In the genomic region with DNA sequence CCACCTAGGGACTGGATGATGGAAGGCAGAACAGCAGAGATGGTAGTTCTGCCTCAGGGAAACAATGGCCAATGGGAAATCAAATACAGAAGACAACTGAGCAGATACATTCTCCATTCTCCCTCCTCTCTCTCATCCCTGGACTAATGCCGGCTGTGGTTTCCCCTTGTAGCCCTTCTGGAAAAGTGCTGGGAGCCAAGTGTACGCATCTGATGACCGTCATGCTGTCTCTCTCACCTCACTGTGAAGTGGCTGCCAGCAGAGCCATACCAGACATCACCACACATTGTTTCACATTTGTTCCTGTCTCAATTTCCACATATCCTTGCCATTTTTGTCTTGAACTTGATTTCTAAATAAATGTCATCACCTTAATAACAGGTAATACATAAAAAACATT, we compare ENCODE assay signal across 30 cellular contexts. TPM values are rescaled to one million over a fixed set of nuclear protein-coding genes. Genes with fewer than 3 reads are reported as not detected.
"Had no signal": no experiment of that assay in that cellular context is flagged by ENCODE, and none has a peak within 500 bp of the region (broad histone marks: within the 10 kb centered on the region; RNA-seq: fewer than 3 reads in every experiment).

No MANE protein-coding gene starts in this region.

- H3K9me3 ChIP-seq: gastroesophageal sphincter, neutrophil, pancreas, stomach, thyroid gland had no signal

- DNase-seq: central memory CD4-positive, alpha-beta T cell; dorsolateral prefrontal cortex; effector CD4-positive, alpha-beta T cell; left colon; naive B cell; pancreas; retina; stimulated activated CD4-positive, alpha-beta T cell treated with anti-CD3 and anti-CD28 coated beads, Interleukin-12 subunit alpha, Interleukin-12 subunit beta, amount 100 ng/mL, for 4 hours; stimulated activated CD4-positive, alpha-beta T cell treated with anti-CD3 and anti-CD28 coated beads, Interleukin-1b, Interleukin-23, amount 100 ng/mL, for 48 hours; stimulated activated CD4-positive, alpha-beta T cell treated with anti-CD3 and anti-CD28 coated beads, Interleukin-4, amount 100 ng/mL, for 1 hour; stimulated activated CD8-positive, alpha-beta memory T cell treated with anti-CD3 and anti-CD28 coated beads, Interleukin-4, amount 100 ng/mL, for 48 hours; stimulated activated naive CD4-positive, alpha-beta T cell; stomach; thyroid gland had no signal

- H3K27ac ChIP-seq: dorsolateral prefrontal cortex, epithelial cell of prostate, foreskin keratinocyte, gastroesophageal sphincter, neutrophil, pancreas, stomach, thyroid gland had no signal

- H3K4me1 ChIP-seq: foreskin keratinocyte, gastroesophageal sphincter, stomach, thyroid gland had no signal

- H3K36me3 ChIP-seq: gastroesophageal sphincter, neutrophil, pancreas, stomach, thyroid gland had no signal

- H3K27me3 Mint-ChIP-seq: memory B cell; naive B cell; natural killer cell treated with Interleukin-12 subunit alpha and Interleukin-12 subunit beta and Interleukin-15 and Interleukin-18, amount 100 ng/mL, for 72 hours had no signal

- H3K27me3 ChIP-seq: dorsolateral prefrontal cortex, foreskin keratinocyte, gastroesophageal sphincter, neutrophil, pancreas, stomach, thyroid gland had no signal

- ATAC-seq: esophagus mucosa; foreskin keratinocyte; gastroesophageal sphincter; left colon; natural killer cell treated with Interleukin-12 subunit alpha and Interleukin-12 subunit beta and Interleukin-15 and Interleukin-18, amount 100 ng/mL, for 72 hours; pancreas; sciatic nerve had no signal

- H3K4me3 Mint-ChIP-seq: memory B cell; naive B cell; natural killer cell treated with Interleukin-12 subunit alpha and Interleukin-12 subunit beta and Interleukin-15 and Interleukin-18, amount 100 ng/mL, for 72 hours; neural crest cell had no signal

- FAIRE-seq: colon had no signal

- H3K4me3 ChIP-seq: dorsolateral prefrontal cortex, gastroesophageal sphincter, lung, pancreas, smooth muscle cell, stomach, thyroid gland had no signal

- H3K36me3 Mint-ChIP-seq: natural killer cell treated with Interleukin-12 subunit alpha and Interleukin-12 subunit beta and Interleukin-15 and Interleukin-18, amount 100 ng/mL, for 72 hours had no signal

- H3K9me3 Mint-ChIP-seq: memory B cell; natural killer cell treated with Interleukin-12 subunit alpha and Interleukin-12 subunit beta and Interleukin-15 and Interleukin-18, amount 100 ng/mL, for 72 hours; neural crest cell had no signal

- H3K27ac Mint-ChIP-seq: memory B cell; naive B cell; natural killer cell treated with Interleukin-12 subunit alpha and Interleukin-12 subunit beta and Interleukin-15 and Interleukin-18, amount 100 ng/mL, for 72 hours had no signal

RNA-seq across cellular contexts. Expression of gene TAS2R46, which starts 3.1 kb away (rescaled TPM):
- polyA plus RNA-seq: fibroblast of lung, foreskin keratinocyte, lung, pancreas, smooth muscle cell, stomach had no signal

RNA-seq across cellular contexts. Expression of gene TAS2R31, which starts 27.8 kb away (rescaled TPM):
- polyA plus RNA-seq: foreskin keratinocyte, smooth muscle cell had no signal

RNA-seq across cellular contexts. Expression of gene TAS2R43, which starts 33.1 kb away (rescaled TPM):
- total RNA-seq: kidney epithelial cell, mononuclear cell had no signal
- polyA plus RNA-seq: fibroblast of lung, foreskin keratinocyte, lung, stomach had no signal

RNA-seq across cellular contexts. Expression of gene TAS2R19, which starts 36.6 kb away (rescaled TPM):
- total RNA-seq: kidney epithelial cell had no signal
- polyA plus RNA-seq: foreskin keratinocyte, liver had no signal
